Comparison of ENCODE assay signal across 12 cellular contexts in genomic region chr7:128017880-128018845, GRCh38. TPM values are rescaled to one million over a fixed set of nuclear protein-coding genes. Genes with fewer than 3 reads are reported as not detected.
DNase-seq lines count a peak whose midpoint lies in the region; ATAC-seq and TF ChIP-seq lines count a peak whose summit lies in the region.
"Had no signal": no experiment of that assay in that cellular context is flagged by ENCODE, and none has a peak within 500 bp of the region (broad histone marks: within the 10 kb centered on the region; RNA-seq: fewer than 3 reads in every experiment).

No MANE protein-coding gene starts in this region.

- no peak overlapping the region for H3K9ac ChIP-seq in colonic mucosa (ENCODE audit: low read depth in 2 of 2, low read length in 2 of 2)
- H3K9ac ChIP-seq: KMS-11 had no signal

- H3K36me3 ChIP-seq in body of pancreas (replicated peaks in 1 of 2; ENCODE audit: insufficient read depth in 1 of 2, low read depth in 2 of 2) (peaks cover 0 to 3% of the 10 kb centered on the region in 2 donors), colonic mucosa (no peaks in the 10 kb centered on the region)

- ATAC-seq in body of pancreas (peak; percentile 39), left lobe of liver (peak; percentile 81)

- TF ChIP-seq CTCF in body of pancreas (IDR thresholded peaks at IDR 0.05) (no peak), colonic mucosa (IDR thresholded peaks at IDR 0.05) (no peak)

- H3K27ac ChIP-seq in body of pancreas (peak overlapping the region in 2 of 4 donors; percentile 14 to 20), colonic mucosa (no peak overlapping the region)
- H3K27ac ChIP-seq: C4-2B, KMS-11 had no signal

- intact Hi-C loops in body of pancreas (cut with DNase I), result no loop called here
- intact Hi-C loops in colonic mucosa (cut with DNase I), result loop anchor here (10.0 kb wide), 1 partner anchor 293 kb away; no protein-coding TSS in a partner anchor

- in situ Hi-C loops in Caki2 (cut with HindIII; ENCODE audit: low pct_unique_long_range_greater_than_20kb, low sequenced_read_pairs), result no loop called here

- DNase-seq in Caki2 (ENCODE audit: low read depth) (peak; percentile 70), NCI-H1694 treated with DMSO at 0.1 percent for 48 hours (lab: John Stamatoyannopoulos, UW) (peak; percentile 50), body of pancreas (peak in 3 of 4 donors; percentile 35 to 50 (median 38)), left lobe of liver (ENCODE audit: low spot score) (no peak), NCI-H1930 (lab: John Stamatoyannopoulos, UW) (no peak), iPS-NIHi7 (ENCODE audit: extremely low spot score) (no peak), colonic mucosa (no peak)
- no peak for DNase-seq in activated CD4-positive, CD25-positive, alpha-beta regulatory T cell (lab: John Stamatoyannopoulos, UW)
- DNase-seq: activated naive CD4-positive, alpha-beta T cell treated with anti-CD3 and anti-CD28 coated beads for 36 hours had no signal

- no peak for TF ChIP-seq POLR2A in body of pancreas (IDR thresholded peaks at IDR 0.05)

- no peaks in the 10 kb centered on the region for H3K27me3 ChIP-seq in body of pancreas
- no peaks in the 10 kb centered on the region for H3K27me3 ChIP-seq in colonic mucosa

- WGBS in body of pancreas, 2 donors, result 61 to 74% methylated on average over 8 of the region's 8 CpGs

- H3K4me3 ChIP-seq in body of pancreas (no peak overlapping the region), colonic mucosa (no peak overlapping the region)

- no peaks in the 10 kb centered on the region for H3K9me3 ChIP-seq in body of pancreas
- no peaks in the 10 kb centered on the region for H3K9me3 ChIP-seq in colonic mucosa

- H3K4me1 ChIP-seq in body of pancreas, result peaks cover 28% of the 10 kb centered on the region
- H3K4me1 ChIP-seq in colonic mucosa, result no peaks in the 10 kb centered on the region

RNA-seq across cellular contexts. Expression of gene LRRC4, which starts 13.1 kb away (rescaled TPM):
- total RNA-seq in Caki2 (2014; rRNA removed; shearing (Covaris generic); ENCODE audit: low replicate concordance), result not detected in 2 replicates
- total RNA-seq in body of pancreas (under 1 TPM; under 0.01 to 0.33 TPM), left lobe of liver (2.8 TPM), colonic mucosa (1 to 10 TPM in 1 of 2 donors, under 1 TPM in 1; 0.17 to 1.9 TPM)
- total RNA-seq: OCI-LY7 had no signal

Comparison
In these comparisons a context has a peak if more than half of its experiments do, and no peak if none do; other contexts are left out.
1. DNase-seq: peak in Caki2 (single experiment), NCI-H1694 treated with DMSO at 0.1 percent for 48 hours (single experiment) and body of pancreas (3 of 4); none in left lobe of liver (single experiment), NCI-H1930 (0 of 2), iPS-NIHi7 (single experiment), colonic mucosa (single experiment) and activated CD4-positive, CD25-positive, alpha-beta regulatory T cell (0 of 4).